In genomic region chr6:131807644-131808459, GRCh38 we compare ENCODE assay signal across 8 cellular contexts. TPM values are rescaled to one million over a fixed set of nuclear protein-coding genes. Genes with fewer than 3 reads are reported as not detected.
A peak's percentile ranks its signal among the peaks of the same experiment; 100 is the strongest.
DNase-seq lines count a peak whose midpoint lies in the region; ATAC-seq and TF ChIP-seq lines count a peak whose summit lies in the region.

ENPP1 (plus strand) TSS chr6:131808020; CDS start chr6:131808036, 16 bp downstream.

- DNase-seq in A673 (ENCODE audit: low spot score) (peak; percentile 76), Panc1 (ENCODE audit: low read depth, low spot score) (no peak), fibroblast of gingiva (ENCODE audit: low read depth) (peak; percentile 77)
- DNase-seq in activated T-cell treated with anti-CD3 and anti-CD28 coated beads, Interleukin-2, amount 50 U/mL, for 72 hours = peak; percentile 47 to 52
- DNase-seq in stimulated activated naive CD4-positive, alpha-beta T cell treated with Interleukin-2 at 50 U/mL for 16 hours (lab: John Stamatoyannopoulos, UW) = peak; percentile 27

- peaks cover 74% of the 10 kb centered on the region for H3K27me3 Mint-ChIP-seq in activated T-cell treated with anti-CD3 and anti-CD28 coated beads, Interleukin-2, amount 50 U/mL, for 72 hours (ENCODE audit: low read depth)

- peak within 1 kb of the TSS; percentile 72 for H3K4me3 ChIP-seq in A673 (ENCODE audit: low read depth, low read length, poor library complexity, severe bottlenecking)
- peak within 1 kb of the TSS; percentile 53 to 81 for H3K4me3 ChIP-seq in Panc1 (ENCODE audit: low read depth in 2 of 2, low read length in 2 of 2)
- H3K4me3 ChIP-seq in muscle layer of duodenum (ENCODE audit: low read depth in 1 of 2, low read length in 2 of 2) = peak within 1 kb of the TSS; percentile 70 to 75

- no peaks in the 10 kb centered on the region for H3K36me3 Mint-ChIP-seq in activated T-cell treated with anti-CD3 and anti-CD28 coated beads, Interleukin-2, amount 50 U/mL, for 72 hours (ENCODE audit: insufficient read depth in 2 of 2)

- H3K9me3 ChIP-seq in A673 (ENCODE audit: low read depth, low read length, poor library complexity, severe bottlenecking) (no peaks in the 10 kb centered on the region), Panc1 (ENCODE audit: control insufficient read depth, insufficient read depth, low read depth, low read length) (no peaks in the 10 kb centered on the region), muscle layer of duodenum (ENCODE audit: control insufficient read depth in 1 of 2, low read length in 2 of 2) (no peaks in the 10 kb centered on the region)

- H3K27me3 ChIP-seq in A673 (replicated peaks; ENCODE audit: insufficient read depth, low read depth, low read length, poor library complexity) (no peaks in the 10 kb centered on the region), Panc1 (ENCODE audit: control insufficient read depth, insufficient read depth, low read length) (peaks cover 4% of the 10 kb centered on the region), muscle layer of duodenum (ENCODE audit: low read depth, low read length) (no peaks in the 10 kb centered on the region)

- H3K27ac ChIP-seq in A673 (ENCODE audit: low read depth, low read length, poor library complexity, severe bottlenecking) = peak within 1 kb of the TSS; percentile 43
- peak within 1 kb of the TSS; percentile 34; the same call in 1 of the 2 replicates for H3K27ac ChIP-seq in Panc1 (ENCODE audit: low read length)
- no peak within 1 kb of the TSS for H3K27ac ChIP-seq in muscle layer of duodenum (ENCODE audit: low read length)

- in situ Hi-C loops in Panc1 (cut with HindIII; ENCODE audit: low pct_unique_long_range_greater_than_20kb, low sequenced_read_pairs) = no loop called here

- peak within 1 kb of the TSS; percentile 82 to 92 for H3K4me3 Mint-ChIP-seq in activated T-cell treated with anti-CD3 and anti-CD28 coated beads, Interleukin-2, amount 50 U/mL, for 72 hours

- H3K27ac Mint-ChIP-seq in activated T-cell treated with anti-CD3 and anti-CD28 coated beads, Interleukin-2, amount 50 U/mL, for 72 hours = peak within 1 kb of the TSS; percentile 48

- peaks cover 22% of the 10 kb centered on the region for H3K4me1 Mint-ChIP-seq in activated T-cell treated with anti-CD3 and anti-CD28 coated beads, Interleukin-2, amount 50 U/mL, for 72 hours (ENCODE audit: low read depth)

- BruUV-seq in A673 (replicated peaks; lab: Mats Ljungman, UMichigan) (no TSS peak), Panc1 (replicated peaks; lab: Mats Ljungman, UMichigan) (no TSS peak)

- intact Hi-C loops in A673 (cut with micrococcal nuclease; ENCODE audit: unreplicated experiment) (no loop called here), Panc1 (cut with micrococcal nuclease; ENCODE audit: unreplicated experiment) (loop anchor here (10.0 kb wide), 1 partner anchor 113 kb away; no protein-coding TSS in a partner anchor)

- POLR2A ChIA-PET in A673 (lab: Charles Lee; ENCODE audit: low non-redundant PET) = no interaction called here
- POLR2A ChIA-PET in Panc1 (lab: Charles Lee) = no interaction called here

- CTCF ChIA-PET in A673 (lab: Charles Lee) = no interaction called here
- CTCF ChIA-PET in Panc1 (lab: Charles Lee) = no interaction called here

- ATAC-seq in GM19035 (IDR thresholded peaks at IDR 0.05; ENCODE audit: unreplicated experiment) (peak; percentile 74), HG03442 (IDR thresholded peaks at IDR 0.05; ENCODE audit: unreplicated experiment) (peak; percentile 51), Panc1 (peak; percentile 92)
- peak; percentile 79 to 83 for ATAC-seq in activated T-cell treated with anti-CD3 and anti-CD28 coated beads, Interleukin-2, amount 50 U/mL, for 72 hours (replicated peaks in 1 of 2)

- no peaks in the 10 kb centered on the region for H3K36me3 ChIP-seq in A673 (ENCODE audit: insufficient read depth, low read length, poor library complexity, severe bottlenecking)
- H3K36me3 ChIP-seq in Panc1 (ENCODE audit: control insufficient read depth, insufficient read depth, low read length) = no peaks in the 10 kb centered on the region; the same call in 1 of the 2 replicates
- H3K36me3 ChIP-seq in muscle layer of duodenum (ENCODE audit: control insufficient read depth in 1 of 2, insufficient read depth in 2 of 2, low read length in 2 of 2) = no peaks in the 10 kb centered on the region

- no peaks in the 10 kb centered on the region for H3K9me3 Mint-ChIP-seq in activated T-cell treated with anti-CD3 and anti-CD28 coated beads, Interleukin-2, amount 50 U/mL, for 72 hours

- no peaks in the 10 kb centered on the region for H3K4me1 ChIP-seq in A673 (ENCODE audit: insufficient read depth, low read length, poor library complexity, severe bottlenecking)
- H3K4me1 ChIP-seq in Panc1 (ENCODE audit: control insufficient read depth, insufficient read depth, low read length) = peaks cover 5% of the 10 kb centered on the region; the same call in 1 of the 2 replicates
- H3K4me1 ChIP-seq in muscle layer of duodenum (ENCODE audit: control insufficient read depth in 1 of 2, insufficient read depth in 2 of 2, low read length in 2 of 2) = no peaks in the 10 kb centered on the region

- TF ChIP-seq CTCF in A673 (conservative IDR thresholded peaks at IDR 0.05; ENCODE audit: low read depth, low read length) (peak; percentile 24; the same call in 1 of the 2 replicates), Panc1 (IDR thresholded peaks at IDR 0.05) (no peak)

RNA-seq across cellular contexts. Expression of gene ENPP1, which starts in this region (rescaled TPM):
- total RNA-seq in A673 (2021) = 19.5 and 20.5 TPM in 2 replicates
- total RNA-seq in Panc1 (2021; ENCODE audit: unreplicated experiment) = 6.8 TPM
- 1.7 TPM for polyA plus RNA-seq in Panc1 (2012; ENCODE audit: insufficient read length)
- total RNA-seq in activated T-cell treated with anti-CD3 and anti-CD28 coated beads, Interleukin-2, amount 50 U/mL, for 72 hours = 1 to 10 TPM in 1 of 2 donors, under 1 TPM in 1; 0.53 to 1.2 TPM
